In the genomic region with DNA sequence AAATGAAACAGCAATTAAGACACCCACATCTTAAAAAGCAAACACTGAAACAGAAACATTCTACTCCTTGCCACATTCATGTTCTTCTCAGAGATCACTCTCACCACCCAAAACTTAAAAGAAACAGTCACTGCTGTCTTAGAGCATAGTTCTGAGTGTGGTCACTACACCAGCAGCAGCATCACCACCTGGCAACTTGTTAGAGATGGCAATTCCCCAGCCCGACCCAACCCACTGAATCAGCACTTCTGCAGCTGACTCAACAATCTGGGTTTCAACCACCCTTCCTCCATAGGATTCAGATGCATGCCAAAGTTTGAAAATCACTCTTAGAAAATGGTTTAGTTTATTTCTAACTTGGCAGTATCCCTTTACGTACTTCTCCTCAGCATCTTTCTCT, we compare ENCODE assay signal across 10 cellular contexts.
DNase-seq lines count a peak whose midpoint lies in the region; ATAC-seq and TF ChIP-seq lines count a peak whose summit lies in the region.
"Had no signal": no experiment of that assay in that cellular context is flagged by ENCODE, and none has a peak within 500 bp of the region (broad histone marks: within the 10 kb centered on the region; RNA-seq: fewer than 3 reads in every experiment).

No MANE protein-coding gene starts in this region.

- H3K4me1 Mint-ChIP-seq in mesothelial cell of epicardium = peaks cover 2% of the 10 kb centered on the region

- intact Hi-C loops in psoas muscle (cut with DNase I) = no loop called here
- intact Hi-C loops in esophagus squamous epithelium (cut with DNase I) = no loop called here

- no peak overlapping the region for H3K4me3 Mint-ChIP-seq in mesothelial cell of epicardium

- peaks cover 16% of the 10 kb centered on the region for H3K36me3 Mint-ChIP-seq in mesothelial cell of epicardium

- H3K9me3 ChIP-seq in psoas muscle (no peaks in the 10 kb centered on the region), esophagus squamous epithelium (no peaks in the 10 kb centered on the region)
- H3K9me3 ChIP-seq: heart left ventricle, tibial artery had no signal

- H3K27ac Mint-ChIP-seq in mesothelial cell of epicardium = no peak overlapping the region

- no peaks in the 10 kb centered on the region for H3K4me1 ChIP-seq in psoas muscle
- H3K4me1 ChIP-seq in esophagus squamous epithelium = no peaks in the 10 kb centered on the region

- ATAC-seq in GM21619 (IDR thresholded peaks at IDR 0.05; ENCODE audit: unreplicated experiment) = peak; percentile 82
- peak; percentile 71 to 98 (median 92) for ATAC-seq in psoas muscle

- H3K27ac ChIP-seq in psoas muscle (no peak overlapping the region), esophagus squamous epithelium (no peak overlapping the region)
- H3K27ac ChIP-seq: heart left ventricle, tibial artery had no signal

- H3K4me3 ChIP-seq in GM12865 (ENCODE audit: low read depth, low read length) (no peak overlapping the region), psoas muscle (no peak overlapping the region), esophagus squamous epithelium (no peak overlapping the region)
- H3K4me3 ChIP-seq: heart left ventricle, tibial artery had no signal

- no peaks in the 10 kb centered on the region for H3K27me3 ChIP-seq in psoas muscle (ENCODE audit: insufficient read depth in 3 of 3, low read length in 2 of 3)
- H3K27me3 ChIP-seq in esophagus squamous epithelium = no peaks in the 10 kb centered on the region
- H3K27me3 ChIP-seq: heart left ventricle, tibial artery had no signal

- TF ChIP-seq CTCF in GM12865 (IDR thresholded peaks at IDR 0.05; ENCODE audit: insufficient read depth, low read depth, low read length, missing control alignments) = no peak
- no peak for TF ChIP-seq CTCF in psoas muscle (IDR thresholded peaks at IDR 0.05)
- TF ChIP-seq CTCF in esophagus squamous epithelium (IDR thresholded peaks at IDR 0.05) = no peak
- no peak for TF ChIP-seq CTCF in mesothelial cell of epicardium (IDR thresholded peaks at IDR 0.05; ENCODE audit: unreplicated experiment)

- H3K9me3 Mint-ChIP-seq in mesothelial cell of epicardium = peaks cover 5% of the 10 kb centered on the region

- WGBS in psoas muscle, 3 donors = 44 to 64% (median 48%) methylated on average over 2 of the region's 2 CpGs
- 41 to 53% methylated on average over 2 of the region's 2 CpGs for WGBS in esophagus squamous epithelium, 2 donors

- H3K27me3 Mint-ChIP-seq in mesothelial cell of epicardium (ENCODE audit: low read depth) = no peaks in the 10 kb centered on the region

- H3K36me3 ChIP-seq in psoas muscle (ENCODE audit: insufficient read depth in 1 of 2, low read depth in 1 of 2) (no peaks in the 10 kb centered on the region), esophagus squamous epithelium (no peaks in the 10 kb centered on the region)

- peak; percentile 72 for DNase-seq in GM12865 (ENCODE audit: low read depth)
- peak; percentile 89 for DNase-seq in M059J (ENCODE audit: low read depth)
- peak; percentile 39 for DNase-seq in dermis blood vessel endothelial cell
- peak; percentile 56 to 76 for DNase-seq in psoas muscle
- DNase-seq in esophagus squamous epithelium (lab: John Stamatoyannopoulos, UW) = no peak
- no peak for DNase-seq in mesothelial cell of epicardium (ENCODE audit: low spot score in 2 of 2, unreplicated experiment in 2 of 2)
- no peak for DNase-seq in NCI-H187 (lab: John Stamatoyannopoulos, UW)

- TF ChIP-seq POLR2A in esophagus squamous epithelium (IDR thresholded peaks at IDR 0.05) = no peak

Comparison
In these comparisons a context has a peak if more than half of its experiments do, and no peak if none do; other contexts are left out.
1. DNase-seq: peak in GM12865 (single experiment), M059J (single experiment), dermis blood vessel endothelial cell (single experiment) and psoas muscle (2 of 2); none in esophagus squamous epithelium (single experiment), mesothelial cell of epicardium (0 of 2) and NCI-H187 (0 of 2).